ENCODE assay signal across 8 cellular contexts in the genomic region with DNA sequence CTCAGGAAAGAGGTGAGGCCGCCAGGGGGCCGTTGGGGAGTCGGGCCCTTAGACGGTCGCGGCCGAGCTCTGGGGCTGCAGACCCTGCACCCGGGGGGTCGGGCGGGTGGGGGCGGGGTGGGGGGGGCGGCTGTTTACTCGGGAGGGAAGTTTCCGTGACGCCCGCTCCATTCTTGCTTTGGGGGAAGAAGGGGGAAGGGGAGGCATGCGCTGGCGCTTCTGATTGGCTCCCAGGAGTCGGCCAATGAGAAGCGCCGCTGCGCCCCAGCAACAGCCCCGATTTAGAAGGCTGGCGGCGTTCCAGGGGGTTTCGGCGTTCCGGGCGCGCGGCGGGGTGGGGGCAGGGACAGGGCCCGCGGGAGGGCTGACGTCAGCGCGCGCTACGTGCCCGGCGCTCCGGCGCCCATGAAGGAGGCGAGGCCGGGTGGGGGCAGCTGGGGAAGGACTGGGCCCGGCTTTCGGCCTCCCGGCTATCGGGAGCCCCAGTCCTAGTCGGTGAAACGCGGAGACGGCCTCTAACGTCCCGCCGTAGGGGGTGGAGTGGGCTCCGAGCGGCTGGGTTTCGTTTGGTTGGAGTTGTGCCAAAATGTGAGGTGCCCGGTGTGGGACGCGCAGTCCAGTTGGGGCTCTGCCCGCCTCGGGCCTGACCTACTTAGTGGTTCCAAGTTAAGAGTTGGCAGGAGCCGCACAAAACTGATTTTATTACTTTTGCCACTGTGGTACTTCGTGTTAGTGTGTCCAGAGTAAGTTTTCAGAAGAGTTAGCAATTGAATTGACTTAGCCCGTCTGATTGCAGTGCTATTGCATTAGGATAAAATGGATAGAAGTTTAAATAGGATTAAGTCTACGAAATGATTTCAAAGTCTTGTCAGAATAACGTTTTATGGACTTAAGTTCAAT. TPM values are rescaled to one million over a fixed set of nuclear protein-coding genes. Genes with fewer than 3 reads are reported as not detected.
DNase-seq lines count a peak whose midpoint lies in the region; ATAC-seq and TF ChIP-seq lines count a peak whose summit lies in the region.

No MANE protein-coding gene starts in this region.

- peaks cover 31% of the 10 kb centered on the region for H3K36me3 ChIP-seq in OCI-LY3 (replicated peaks; ENCODE audit: low read depth, low read length)

- H2AFZ ChIP-seq in OCI-LY3 (ENCODE audit: low read depth, low read length): no peak overlapping the region

- H3K4me1 ChIP-seq in OCI-LY3 (ENCODE audit: low read length): peaks cover 13% of the 10 kb centered on the region

- TF ChIP-seq CTCF in OCI-LY3 (IDR thresholded peaks at IDR 0.05; ENCODE audit: low read depth, low read length): no peak

- peak; percentile 99 for DNase-seq in DMS 273 (lab: John Stamatoyannopoulos, UW; ENCODE audit: unreplicated experiment)
- peak; percentile 82 for DNase-seq in HuH-7.5 (ENCODE audit: low spot score)
- DNase-seq in activated T-cell treated with anti-CD3 and anti-CD28 coated beads for 4 hours: peak; percentile 98
- peak; percentile 73 for DNase-seq in epithelial cell of prostate (ENCODE audit: low read depth, low spot score)
- DNase-seq in mucosa of gallbladder (ENCODE audit: low spot score): peak; percentile 99
- DNase-seq in stimulated activated CD8-positive, alpha-beta memory T cell treated with anti-CD3 and anti-CD28 coated beads, Interleukin-4, amount 100 ng/mL, for 24 hours (ENCODE audit: low read depth): peak; percentile 98

- H3K79me2 ChIP-seq in OCI-LY3 (ENCODE audit: low read length): peaks cover 30% of the 10 kb centered on the region

- peak overlapping the region; percentile 94 for H3K4me3 ChIP-seq in OCI-LY3 (ENCODE audit: low read length)

- H3K27ac ChIP-seq in OCI-LY3 (ENCODE audit: low read length): peak overlapping the region; percentile 70
- peak overlapping the region; percentile 91 for H3K27ac ChIP-seq in epithelial cell of prostate

- peaks cover 28% of the 10 kb centered on the region for H4K20me1 ChIP-seq in OCI-LY3 (ENCODE audit: insufficient read depth, low read length)

- H3K27me3 ChIP-seq in OCI-LY3 (ENCODE audit: low read depth, low read length): no peaks in the 10 kb centered on the region

- H3K4me2 ChIP-seq in OCI-LY3 (ENCODE audit: low read length): peak overlapping the region; percentile 93

- peak overlapping the region; percentile 80 for H3K9ac ChIP-seq in OCI-LY3 (ENCODE audit: low read length)

- no peaks in the 10 kb centered on the region for H3K9me3 ChIP-seq in OCI-LY3 (ENCODE audit: insufficient read depth, low read length)

- ATAC-seq in GM21515 (IDR thresholded peaks at IDR 0.05; ENCODE audit: unreplicated experiment): peak; percentile 62

RNA-seq across cellular contexts. Expression of gene PNRC1, which starts 1.1 kb away (rescaled TPM):
- total RNA-seq in mucosa of gallbladder: 244 TPM

RNA-seq across cellular contexts. Expression of gene SRSF12, which starts 36.2 kb away (rescaled TPM):
- 2.2 TPM for total RNA-seq in mucosa of gallbladder

Comparison
In these comparisons a context has a peak if more than half of its experiments do, and no peak if none do; other contexts are left out.
1. Peak in every context shown above with its lines: DNase-seq, ATAC-seq, H3K4me3 ChIP-seq and H3K27ac ChIP-seq.